In the genomic region with DNA sequence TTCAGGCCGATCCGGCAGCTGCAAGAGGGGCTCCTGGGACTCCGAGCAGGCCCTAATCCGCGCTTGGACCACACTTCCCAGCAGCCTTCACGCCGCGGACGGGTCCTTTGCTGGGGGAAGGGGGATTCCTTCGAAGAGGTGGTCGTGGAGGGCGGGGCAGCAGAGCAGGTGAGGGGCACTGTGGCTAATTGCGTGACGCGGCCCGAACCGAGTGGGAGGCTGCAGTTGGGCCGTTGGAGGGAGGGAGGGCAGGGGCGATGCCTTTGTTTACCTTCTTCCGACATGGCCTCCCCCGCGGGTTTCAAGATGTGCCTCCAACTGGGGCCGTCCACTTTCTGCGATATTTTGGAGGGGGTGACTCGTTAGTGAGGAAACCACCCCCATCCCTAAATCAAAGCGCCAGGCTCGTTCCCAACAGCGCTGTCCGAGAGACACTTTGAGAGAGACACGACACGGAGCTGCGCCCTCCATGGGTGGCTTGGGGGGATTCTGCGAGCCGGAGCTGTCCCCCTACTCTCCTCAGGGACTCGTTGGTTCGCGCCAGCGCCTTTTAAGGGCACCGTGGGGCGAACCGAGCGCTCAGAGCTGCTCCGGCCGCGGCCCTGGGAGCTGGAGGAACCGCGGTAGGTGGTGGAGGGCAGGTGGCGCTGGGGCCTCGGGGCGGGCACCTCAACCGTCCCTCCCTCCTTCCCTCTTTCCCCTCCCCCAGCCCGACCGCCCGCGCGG, we compare ENCODE assay signal across 1 cellular context.
TF ChIP-seq lines count a peak whose summit lies in the region.

A gene (plus strand): TSS at position 582 of the 726 bp plus-strand sequence. CDS start 3,070 bp downstream, outside the sequence.

TF ChIP-seq in K562, 482 proteins besides CTCF, POLR2A, EP300 and RAD21 (continued from another document and continues in another):
- TF ChIP-seq NRF1 (conservative IDR thresholded peaks at IDR 0.05 in 1 of 2, IDR thresholded peaks at IDR 0.05 in 1 of 2): peak; percentile 68 to 72
- no peak for TF ChIP-seq KLF10 (CRISPR knock-in tag; IDR thresholded peaks at IDR 0.05)
- TF ChIP-seq, protein P1, sequence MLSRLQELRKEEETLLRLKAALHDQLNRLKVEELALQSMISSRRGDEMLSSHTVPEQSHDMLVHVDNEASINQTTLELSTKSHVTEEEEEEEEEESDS (CRISPR knock-in tag; IDR thresholded peaks at IDR 0.05): no peak
- peak; percentile 99 for TF ChIP-seq MBD2 (IDR thresholded peaks at IDR 0.05; ENCODE audit: borderline replicate concordance, low read depth)
- peak; percentile 88; the same call in 1 of the 2 replicates for TF ChIP-seq ZNF282 (CRISPR knock-in tag; IDR thresholded peaks at IDR 0.05)
- 0 out of 2 replicates have a peak, but pooled peaks have one; percentile 11 for TF ChIP-seq KLF1 (tag; IDR thresholded peaks at IDR 0.05)
- TF ChIP-seq, protein P2, sequence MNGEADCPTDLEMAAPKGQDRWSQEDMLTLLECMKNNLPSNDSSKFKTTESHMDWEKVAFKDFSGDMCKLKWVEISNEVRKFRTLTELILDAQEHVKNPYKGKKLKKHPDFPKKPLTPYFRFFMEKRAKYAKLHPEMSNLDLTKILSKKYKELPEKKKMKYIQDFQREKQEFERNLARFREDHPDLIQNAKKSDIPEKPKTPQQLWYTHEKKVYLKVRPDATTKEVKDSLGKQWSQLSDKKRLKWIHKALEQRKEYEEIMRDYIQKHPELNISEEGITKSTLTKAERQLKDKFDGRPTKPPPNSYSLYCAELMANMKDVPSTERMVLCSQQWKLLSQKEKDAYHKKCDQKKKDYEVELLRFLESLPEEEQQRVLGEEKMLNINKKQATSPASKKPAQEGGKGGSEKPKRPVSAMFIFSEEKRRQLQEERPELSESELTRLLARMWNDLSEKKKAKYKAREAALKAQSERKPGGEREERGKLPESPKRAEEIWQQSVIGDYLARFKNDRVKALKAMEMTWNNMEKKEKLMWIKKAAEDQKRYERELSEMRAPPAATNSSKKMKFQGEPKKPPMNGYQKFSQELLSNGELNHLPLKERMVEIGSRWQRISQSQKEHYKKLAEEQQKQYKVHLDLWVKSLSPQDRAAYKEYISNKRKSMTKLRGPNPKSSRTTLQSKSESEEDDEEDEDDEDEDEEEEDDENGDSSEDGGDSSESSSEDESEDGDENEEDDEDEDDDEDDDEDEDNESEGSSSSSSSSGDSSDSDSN (IDR thresholded peaks at IDR 0.05; ENCODE audit: borderline replicate concordance in 1 of 2, low read depth in 2 of 2, low read length in 2 of 2): no peak
- TF ChIP-seq ZFP30 (CRISPR knock-in tag; IDR thresholded peaks at IDR 0.05; ENCODE audit: borderline replicate concordance): no peak
- TF ChIP-seq PHF20 (IDR thresholded peaks at IDR 0.05; ENCODE audit: partially characterized antibody): peak; percentile 55
- no peak for TF ChIP-seq CEBPG (CRISPR knock-in tag; IDR thresholded peaks at IDR 0.05)
- TF ChIP-seq CEBPG (tag; conservative IDR thresholded peaks at IDR 0.05 in 1 of 2, IDR thresholded peaks at IDR 0.05 in 1 of 2): peak in 1 of 2 experiments; percentile 8; a peak in 1 of 4 replicates
- no peak for TF ChIP-seq ZNF77 (CRISPR knock-in tag; IDR thresholded peaks at IDR 0.05)
- TF ChIP-seq MEF2D (tag; conservative IDR thresholded peaks at IDR 0.05; ENCODE audit: low read depth): no peak
- TF ChIP-seq ETV6 (IDR thresholded peaks at IDR 0.05; ENCODE audit: borderline replicate concordance in 1 of 2, low read depth in 2 of 2, low read length in 1 of 2): no peak
- no peak for TF ChIP-seq ETV6 (CRISPR knock-in tag; IDR thresholded peaks at IDR 0.05; ENCODE audit: borderline replicate concordance)
- no peak for TF ChIP-seq HIVEP1 (CRISPR knock-in tag; IDR thresholded peaks at IDR 0.05)
- peak; percentile 95 for TF ChIP-seq HNRNPK (IDR thresholded peaks at IDR 0.05; ENCODE audit: low read depth, low read length, poor library complexity, severe bottlenecking)
- no peak for TF ChIP-seq ZKSCAN3 (CRISPR knock-in tag; IDR thresholded peaks at IDR 0.05)
- peak; percentile 69 for TF ChIP-seq NFIC (IDR thresholded peaks at IDR 0.05)
- TF ChIP-seq ZSCAN29 (IDR thresholded peaks at IDR 0.05): no peak
- TF ChIP-seq ETV1 (tag; conservative IDR thresholded peaks at IDR 0.05; ENCODE audit: low read depth): peak; percentile 62
- TF ChIP-seq RHOXF2B (CRISPR knock-in tag; conservative IDR thresholded peaks at IDR 0.05): no peak
- no peak for TF ChIP-seq PURB (CRISPR knock-in tag; IDR thresholded peaks at IDR 0.05; ENCODE audit: low read depth)
- TF ChIP-seq, protein P3, sequence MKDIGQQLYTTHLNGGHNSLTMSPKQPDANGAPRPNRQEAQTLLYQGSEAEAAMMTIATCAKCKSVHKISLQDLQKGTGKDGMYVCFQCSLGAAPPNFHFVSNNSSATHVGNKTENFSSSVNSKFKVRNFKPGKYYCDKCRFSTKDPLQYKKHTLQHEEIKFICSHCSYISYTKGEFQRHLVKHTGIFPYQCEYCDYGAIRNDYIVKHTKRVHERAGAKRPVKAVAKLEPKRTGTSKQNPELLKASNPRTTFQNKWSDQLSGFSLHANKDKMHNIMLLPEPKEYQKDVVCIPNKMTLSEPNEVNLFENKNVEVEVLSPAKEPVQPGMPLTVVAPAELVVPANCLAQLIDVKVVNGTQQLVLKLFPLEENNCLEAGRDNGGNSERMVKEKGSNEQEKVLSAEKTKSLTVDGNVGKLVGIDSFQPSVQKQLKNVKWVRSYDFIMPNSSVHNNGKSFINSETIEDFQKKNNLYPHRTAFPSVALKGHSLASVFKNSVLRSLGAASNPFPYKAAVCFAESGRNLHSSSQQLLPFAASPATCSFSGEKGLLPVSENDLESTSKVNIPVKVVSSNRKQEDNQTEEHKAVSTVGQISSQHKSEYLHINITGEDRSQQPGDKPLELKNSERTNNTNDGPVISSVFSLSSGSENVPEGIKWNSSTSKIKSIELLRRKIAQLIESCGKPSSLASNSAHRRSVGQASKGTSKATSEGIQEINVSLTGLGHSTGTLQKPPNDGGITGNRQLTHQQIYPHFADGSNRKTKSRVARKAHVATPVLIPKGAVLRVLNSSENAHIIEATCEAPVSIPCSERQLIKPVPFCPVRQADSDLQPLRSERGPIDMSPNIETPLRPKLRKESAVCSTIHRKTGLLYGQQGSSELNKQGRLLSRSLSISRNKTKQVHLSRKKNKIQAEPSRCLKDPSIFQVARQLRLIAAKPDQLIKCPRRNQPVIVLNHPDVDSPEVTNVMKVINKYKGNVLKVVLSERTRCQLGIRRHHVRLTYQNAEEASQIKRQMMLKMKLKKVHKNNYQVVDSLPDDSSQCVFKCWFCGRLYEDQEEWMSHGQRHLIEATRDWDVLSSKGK (CRISPR knock-in tag; IDR thresholded peaks at IDR 0.05): no peak
- TF ChIP-seq IRF2 (CRISPR knock-in tag; IDR thresholded peaks at IDR 0.05): no peak
- no peak for TF ChIP-seq CBFB (CRISPR knock-in tag; IDR thresholded peaks at IDR 0.05)
- TF ChIP-seq TAF7 (tag; IDR thresholded peaks at IDR 0.05): peak; percentile 97
- TF ChIP-seq, protein P4, sequence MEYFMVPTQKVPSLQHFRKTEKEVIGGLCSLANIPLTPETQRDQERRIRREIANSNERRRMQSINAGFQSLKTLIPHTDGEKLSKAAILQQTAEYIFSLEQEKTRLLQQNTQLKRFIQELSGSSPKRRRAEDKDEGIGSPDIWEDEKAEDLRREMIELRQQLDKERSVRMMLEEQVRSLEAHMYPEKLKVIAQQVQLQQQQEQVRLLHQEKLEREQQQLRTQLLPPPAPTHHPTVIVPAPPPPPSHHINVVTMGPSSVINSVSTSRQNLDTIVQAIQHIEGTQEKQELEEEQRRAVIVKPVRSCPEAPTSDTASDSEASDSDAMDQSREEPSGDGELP (CRISPR knock-in tag; IDR thresholded peaks at IDR 0.05; ENCODE audit: borderline replicate concordance): peak; percentile 68; the same call in 1 of the 2 replicates
- TF ChIP-seq TRIM24 (IDR thresholded peaks at IDR 0.05): peak in 1 of 2 experiments; percentile 13; a peak in 2 of 4 replicates
- TF ChIP-seq SRF (CRISPR knock-in tag; IDR thresholded peaks at IDR 0.05): peak; percentile 74 to 95; a peak in 3 of 4 replicates
- no peak for TF ChIP-seq ZNF778 (CRISPR knock-in tag; IDR thresholded peaks at IDR 0.05)
- no peak for TF ChIP-seq ZNF76 (CRISPR knock-in tag; IDR thresholded peaks at IDR 0.05; ENCODE audit: borderline replicate concordance)
- TF ChIP-seq, protein P5, sequence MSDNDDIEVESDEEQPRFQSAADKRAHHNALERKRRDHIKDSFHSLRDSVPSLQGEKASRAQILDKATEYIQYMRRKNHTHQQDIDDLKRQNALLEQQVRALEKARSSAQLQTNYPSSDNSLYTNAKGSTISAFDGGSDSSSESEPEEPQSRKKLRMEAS (CRISPR knock-in tag; IDR thresholded peaks at IDR 0.05): peak; percentile 79
- TF ChIP-seq ZNF274 (IDR thresholded peaks at IDR 0.05; ENCODE audit: borderline replicate concordance, low read depth, low read length): no peak; the same call in 1 of the 2 replicates
- no peak for TF ChIP-seq ETS2 (tag; IDR thresholded peaks at IDR 0.05; ENCODE audit: borderline replicate concordance, poor library complexity, severe bottlenecking)
- peak; percentile 99 for TF ChIP-seq TBP (optimal IDR thresholded peaks at IDR 0.05; ENCODE audit: low read depth, low read length)
- TF ChIP-seq, protein P6, sequence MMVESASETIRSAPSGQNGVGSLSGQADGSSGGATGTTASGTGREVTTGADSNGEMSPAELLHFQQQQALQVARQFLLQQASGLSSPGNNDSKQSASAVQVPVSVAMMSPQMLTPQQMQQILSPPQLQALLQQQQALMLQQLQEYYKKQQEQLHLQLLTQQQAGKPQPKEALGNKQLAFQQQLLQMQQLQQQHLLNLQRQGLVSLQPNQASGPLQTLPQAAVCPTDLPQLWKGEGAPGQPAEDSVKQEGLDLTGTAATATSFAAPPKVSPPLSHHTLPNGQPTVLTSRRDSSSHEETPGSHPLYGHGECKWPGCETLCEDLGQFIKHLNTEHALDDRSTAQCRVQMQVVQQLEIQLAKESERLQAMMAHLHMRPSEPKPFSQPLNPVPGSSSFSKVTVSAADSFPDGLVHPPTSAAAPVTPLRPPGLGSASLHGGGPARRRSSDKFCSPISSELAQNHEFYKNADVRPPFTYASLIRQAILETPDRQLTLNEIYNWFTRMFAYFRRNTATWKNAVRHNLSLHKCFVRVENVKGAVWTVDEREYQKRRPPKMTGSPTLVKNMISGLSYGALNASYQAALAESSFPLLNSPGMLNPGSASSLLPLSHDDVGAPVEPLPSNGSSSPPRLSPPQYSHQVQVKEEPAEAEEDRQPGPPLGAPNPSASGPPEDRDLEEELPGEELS (CRISPR knock-in tag; IDR thresholded peaks at IDR 0.05; ENCODE audit: borderline replicate concordance): peak; percentile 76; the same call in 1 of the 2 replicates
- peak; percentile 100 for TF ChIP-seq FOXM1 (IDR thresholded peaks at IDR 0.05; ENCODE audit: low read depth)
- TF ChIP-seq FOXM1 (CRISPR knock-in tag; IDR thresholded peaks at IDR 0.05; ENCODE audit: low read depth): no peak; the same call in 1 of the 2 replicates
- TF ChIP-seq ESRRA (IDR thresholded peaks at IDR 0.05; ENCODE audit: borderline replicate concordance, low read depth): peak; percentile 14; the same call in 1 of the 2 replicates
- 0 out of 2 replicates have a peak, but pooled peaks have one; percentile 34 for TF ChIP-seq ERF (CRISPR knock-in tag; IDR thresholded peaks at IDR 0.05)
- TF ChIP-seq MEF2A (IDR thresholded peaks at IDR 0.05; ENCODE audit: control insufficient read depth, low read depth, low read length): peak; percentile 42; the same call in 1 of the 2 replicates
- TF ChIP-seq DIDO1 (tag; IDR thresholded peaks at IDR 0.05; ENCODE audit: low read depth): 0 out of 2 replicates have a peak, but pooled peaks have one; percentile 12
- TF ChIP-seq NR1H2 (CRISPR knock-in tag; IDR thresholded peaks at IDR 0.05): 0 out of 2 replicates have a peak, but pooled peaks have one; percentile 23
- TF ChIP-seq ZNF589 (CRISPR knock-in tag; IDR thresholded peaks at IDR 0.05; ENCODE audit: low read depth): no peak
- TF ChIP-seq, protein P7, sequence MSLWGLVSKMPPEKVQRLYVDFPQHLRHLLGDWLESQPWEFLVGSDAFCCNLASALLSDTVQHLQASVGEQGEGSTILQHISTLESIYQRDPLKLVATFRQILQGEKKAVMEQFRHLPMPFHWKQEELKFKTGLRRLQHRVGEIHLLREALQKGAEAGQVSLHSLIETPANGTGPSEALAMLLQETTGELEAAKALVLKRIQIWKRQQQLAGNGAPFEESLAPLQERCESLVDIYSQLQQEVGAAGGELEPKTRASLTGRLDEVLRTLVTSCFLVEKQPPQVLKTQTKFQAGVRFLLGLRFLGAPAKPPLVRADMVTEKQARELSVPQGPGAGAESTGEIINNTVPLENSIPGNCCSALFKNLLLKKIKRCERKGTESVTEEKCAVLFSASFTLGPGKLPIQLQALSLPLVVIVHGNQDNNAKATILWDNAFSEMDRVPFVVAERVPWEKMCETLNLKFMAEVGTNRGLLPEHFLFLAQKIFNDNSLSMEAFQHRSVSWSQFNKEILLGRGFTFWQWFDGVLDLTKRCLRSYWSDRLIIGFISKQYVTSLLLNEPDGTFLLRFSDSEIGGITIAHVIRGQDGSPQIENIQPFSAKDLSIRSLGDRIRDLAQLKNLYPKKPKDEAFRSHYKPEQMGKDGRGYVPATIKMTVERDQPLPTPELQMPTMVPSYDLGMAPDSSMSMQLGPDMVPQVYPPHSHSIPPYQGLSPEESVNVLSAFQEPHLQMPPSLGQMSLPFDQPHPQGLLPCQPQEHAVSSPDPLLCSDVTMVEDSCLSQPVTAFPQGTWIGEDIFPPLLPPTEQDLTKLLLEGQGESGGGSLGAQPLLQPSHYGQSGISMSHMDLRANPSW (CRISPR knock-in tag; IDR thresholded peaks at IDR 0.05): 0 out of 2 replicates have a peak, but pooled peaks have one; percentile 77
- TF ChIP-seq TARDBP (IDR thresholded peaks at IDR 0.05): peak; percentile 66; the same call in 1 of the 2 replicates
- peak; percentile 58; the same call in 1 of the 2 replicates for TF ChIP-seq SRSF1 (IDR thresholded peaks at IDR 0.05; ENCODE audit: low read depth, low read length)
- TF ChIP-seq EP400 (IDR thresholded peaks at IDR 0.05): peak; percentile 75
- TF ChIP-seq HDAC3 (IDR thresholded peaks at IDR 0.05; ENCODE audit: borderline replicate concordance, partially characterized antibody): peak; percentile 59
- TF ChIP-seq NEUROD1 (IDR thresholded peaks at IDR 0.05; ENCODE audit: borderline replicate concordance, low read depth, low read length, partially characterized antibody): peak; percentile 97
- TF ChIP-seq SMAD1 (IDR thresholded peaks at IDR 0.05; ENCODE audit: low read depth, low read length, partially characterized antibody): peak; percentile 92
- no peak for TF ChIP-seq RBM17 (IDR thresholded peaks at IDR 0.05; ENCODE audit: borderline replicate concordance, low read depth, low read length)
- peak; percentile 85 for TF ChIP-seq BHLHE40 (IDR thresholded peaks at IDR 0.05; ENCODE audit: low read length)
